32 cellular contexts compared by ENCODE assay signal in genomic region chr3:192913540-192913939, GRCh38.
"Had no signal": no experiment of that assay in that cellular context is flagged by ENCODE, and none has a peak within 500 bp of the region (broad histone marks: within the 10 kb centered on the region; RNA-seq: fewer than 3 reads in every experiment).

No MANE protein-coding gene starts in this region.

- H3K9me3 Mint-ChIP-seq: activated B cell treated with CpG ODN at 0.5 μM for 24 hours; activated CD8-positive, alpha-beta T cell treated with anti-CD3 and anti-CD28 coated beads for 36 hours; activated naive CD4-positive, alpha-beta T cell treated with anti-CD3 and anti-CD28 coated beads, Interleukin-2, amount 10 ng/mL, durations not matched to agents 7 days and 5 days; activated naive CD4-positive, alpha-beta T cell treated with anti-CD3 and anti-CD28 coated beads, Interleukin-2, amount 50 U/mL, for 72 hours; activated naive CD8-positive, alpha-beta T cell treated with anti-CD3 and anti-CD28 coated beads, Interleukin-2, amount 10 ng/mL, durations not matched to agents 7 days and 5 days; activated T-cell treated with anti-CD3 and anti-CD28 coated beads, Interleukin-2, amount 50 U/mL, for 4 hours; activated T-helper 1 cell treated with anti-CD3 and anti-CD28 coated beads, Interleukin-12 subunit alpha, Interleukin-12 subunit beta, Interleukin-2, Interleukin-4 antibody, amounts not matched to agents 30 ng/mL and 10 ng/mL and 1 ng/mL, durations not matched to agents 14 hours and 24 hours and 36 hours; central memory CD8-positive, alpha-beta T cell; dendritic cell treated with granulocyte-macrophage colony-stimulating factor and Interleukin-4, amounts not matched to agents 40 ng/mL and 50 ng/mL, for 4 days; endodermal cell had no signal

- H3K4me3 Mint-ChIP-seq: activated B cell treated with CpG ODN at 0.5 μM for 24 hours; activated CD8-positive, alpha-beta T cell treated with anti-CD3 and anti-CD28 coated beads for 36 hours; activated naive CD4-positive, alpha-beta T cell treated with anti-CD3 and anti-CD28 coated beads, Interleukin-2, amount 10 ng/mL, durations not matched to agents 7 days and 5 days; activated naive CD8-positive, alpha-beta T cell treated with anti-CD3 and anti-CD28 coated beads, Interleukin-2, amount 10 ng/mL, durations not matched to agents 7 days and 5 days; activated T-cell treated with anti-CD3 and anti-CD28 coated beads, Interleukin-2, amount 50 U/mL, for 4 hours; central memory CD8-positive, alpha-beta T cell; dendritic cell treated with granulocyte-macrophage colony-stimulating factor and Interleukin-4, amounts not matched to agents 40 ng/mL and 50 ng/mL, for 4 days; endodermal cell had no signal

- H3K27ac ChIP-seq: brain microvascular endothelial cell, coronary artery, dorsolateral prefrontal cortex, heart left ventricle, VCaP had no signal

- DNase-seq: activated B cell treated with CpG ODN at 0.5 μM for 24 hours; activated CD4-positive, alpha-beta T cell treated with anti-CD3 and anti-CD28 coated beads for 48 hours; activated CD4-positive, alpha-beta T cell treated with anti-CD3 and anti-CD28 coated beads, Interleukin-2, amount 50 U/mL, for 1 hour; activated CD4-positive, alpha-beta T cell treated with anti-CD3 and anti-CD28 coated beads, Interleukin-2, amount 50 U/mL, for 48 hours; activated CD8-positive, alpha-beta memory T cell treated with anti-CD3 and anti-CD28 coated beads for 24 hours; activated CD8-positive, alpha-beta T cell treated with anti-CD3 and anti-CD28 coated beads for 36 hours; activated gamma-delta T cell; activated naive CD4-positive, alpha-beta T cell; activated naive CD4-positive, alpha-beta T cell treated with anti-CD3 and anti-CD28 coated beads, Interleukin-2, amount 10 ng/mL, durations not matched to agents 7 days and 5 days; activated naive CD8-positive, alpha-beta T cell treated with anti-CD3 and anti-CD28 coated beads, Interleukin-2, amount 10 ng/mL, durations not matched to agents 7 days and 5 days; activated T-cell treated with anti-CD3 and anti-CD28 coated beads, Interleukin-2, amount 50 U/mL, for 4 hours; anterior cingulate cortex; brain microvascular endothelial cell; dorsolateral prefrontal cortex; effector memory CD4-positive, alpha-beta T cell; endodermal cell; foreskin fibroblast; heart left ventricle; T-helper 1 cell; T-helper 2 cell had no signal

- H3K27ac Mint-ChIP-seq: activated B cell treated with CpG ODN at 0.5 μM for 24 hours; activated CD8-positive, alpha-beta T cell treated with anti-CD3 and anti-CD28 coated beads for 36 hours; activated naive CD4-positive, alpha-beta T cell treated with anti-CD3 and anti-CD28 coated beads, Interleukin-2, amount 10 ng/mL, durations not matched to agents 7 days and 5 days; activated naive CD4-positive, alpha-beta T cell treated with anti-CD3 and anti-CD28 coated beads, Interleukin-2, amount 50 U/mL, for 72 hours; activated naive CD8-positive, alpha-beta T cell treated with anti-CD3 and anti-CD28 coated beads, Interleukin-2, amount 10 ng/mL, durations not matched to agents 7 days and 5 days; activated T-helper 1 cell treated with anti-CD3 and anti-CD28 coated beads, Interleukin-12 subunit alpha, Interleukin-12 subunit beta, Interleukin-2, Interleukin-4 antibody, amounts not matched to agents 30 ng/mL and 10 ng/mL and 1 ng/mL, durations not matched to agents 14 hours and 24 hours and 36 hours; dendritic cell treated with granulocyte-macrophage colony-stimulating factor and Interleukin-4, amounts not matched to agents 40 ng/mL and 50 ng/mL, for 4 days; endodermal cell had no signal

- H3K27me3 ChIP-seq: brain microvascular endothelial cell, dorsolateral prefrontal cortex had no signal

- H3K4me3 ChIP-seq: coronary artery, dorsolateral prefrontal cortex, heart left ventricle had no signal

- ATAC-seq: activated CD4-positive, CD25-positive, alpha-beta regulatory T cell treated with anti-CD3 and anti-CD28 coated beads, Interleukin-2, amount 50 U/mL, for 24 hours; activated CD8-positive, alpha-beta T cell treated with anti-CD3 and anti-CD28 coated beads for 36 hours; activated naive CD4-positive, alpha-beta T cell treated with anti-CD3 and anti-CD28 coated beads, Interleukin-2, amount 50 U/mL, for 72 hours; activated T-cell treated with anti-CD3 and anti-CD28 coated beads, Interleukin-2, amount 50 U/mL, for 4 hours; esophagus mucosa; heart left ventricle had no signal

- H3K9me3 ChIP-seq: heart left ventricle had no signal

- H3K36me3 ChIP-seq: brain microvascular endothelial cell, heart left ventricle had no signal

- FAIRE-seq: astrocyte, bronchial epithelial cell, frontal cortex, TTC549 had no signal
